10 cellular contexts compared by ENCODE assay signal in the genomic region with DNA sequence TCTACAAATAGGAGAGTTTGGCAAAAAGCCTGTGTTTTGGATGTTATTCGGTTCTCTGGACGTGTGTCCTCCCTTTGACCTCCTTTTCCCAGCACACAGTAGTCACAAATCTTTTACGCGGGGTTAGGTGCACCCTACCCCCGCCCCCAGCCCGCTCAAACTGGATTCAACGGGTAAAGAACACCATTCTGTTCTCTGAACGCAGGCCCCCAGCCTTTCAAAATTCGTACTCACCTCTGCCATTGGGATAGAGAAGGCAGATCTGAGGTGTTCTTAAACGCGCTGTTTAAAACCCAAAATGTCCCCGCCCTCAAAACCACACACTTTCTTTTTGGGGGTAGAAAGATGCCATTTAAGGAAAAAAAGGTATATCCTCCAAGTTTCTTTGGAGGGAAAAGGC. TPM values are rescaled to one million over a fixed set of nuclear protein-coding genes. Genes with fewer than 3 reads are reported as not detected.
DNase-seq lines count a peak whose midpoint lies in the region; ATAC-seq and TF ChIP-seq lines count a peak whose summit lies in the region.
"Had no signal": no experiment of that assay in that cellular context is flagged by ENCODE, and none has a peak within 500 bp of the region (broad histone marks: within the 10 kb centered on the region; RNA-seq: fewer than 3 reads in every experiment).

No MANE protein-coding gene starts in this region.

- peak overlapping the region; percentile 65 for H3K4me3 ChIP-seq in lower lobe of right lung
- peak overlapping the region; percentile 42 to 76 (median 52) for H3K4me3 ChIP-seq in tibial nerve
- H3K4me3 ChIP-seq in aorta (ENCODE audit: low read length in 2 of 2), result no peak overlapping the region

- intact Hi-C loops in lower lobe of right lung (cut with DNase I), result no loop called here
- intact Hi-C loops in aorta (cut with DNase I), result no loop called here

- WGBS in tibial nerve, 2 donors, result 46 to 51% methylated on average over 12 of the region's 12 CpGs
- WGBS in aorta, 2 donors, result 42 to 46% methylated on average over 12 of the region's 12 CpGs

- no peak for TF ChIP-seq POLR2A in tibial nerve (IDR thresholded peaks at IDR 0.05)

- no peak for TF ChIP-seq CTCF in lower lobe of right lung (IDR thresholded peaks at IDR 0.05)
- no peak for TF ChIP-seq CTCF in tibial nerve (IDR thresholded peaks at IDR 0.05)

- H3K27me3 ChIP-seq in lower lobe of right lung (ENCODE audit: low read depth), result peaks cover 66% of the 10 kb centered on the region
- H3K27me3 ChIP-seq in tibial nerve, result peaks cover 3 to 75% of the 10 kb centered on the region in 2 donors
- no peaks in the 10 kb centered on the region for H3K27me3 ChIP-seq in aorta (ENCODE audit: control insufficient read depth in 1 of 2, insufficient read depth in 2 of 2, low read length in 1 of 2)

- H3K27ac ChIP-seq in lower lobe of right lung, result no peak overlapping the region
- peak overlapping the region in 1 of 4 donors; percentile 23 for H3K27ac ChIP-seq in tibial nerve
- no peak overlapping the region for H3K27ac ChIP-seq in aorta (ENCODE audit: low read depth in 1 of 2, low read length in 2 of 2)
- H3K27ac ChIP-seq: tibial artery had no signal

- H3K36me3 ChIP-seq in lower lobe of right lung (no peaks in the 10 kb centered on the region), tibial nerve (no peaks in the 10 kb centered on the region), aorta (ENCODE audit: control insufficient read depth in 1 of 2, insufficient read depth in 2 of 2, low read length in 1 of 2) (no peaks in the 10 kb centered on the region)
- H3K36me3 ChIP-seq: tibial artery had no signal

- no peak for TF ChIP-seq EP300 in tibial nerve (IDR thresholded peaks at IDR 0.05)

- no peaks in the 10 kb centered on the region for H3K9me3 ChIP-seq in lower lobe of right lung
- H3K9me3 ChIP-seq in tibial nerve, result no peaks in the 10 kb centered on the region
- H3K9me3 ChIP-seq in aorta (ENCODE audit: control insufficient read depth, low read length), result no peaks in the 10 kb centered on the region
- H3K9me3 ChIP-seq: tibial artery had no signal

- DNase-seq in activated T-cell treated with anti-CD3 and anti-CD28 coated beads, Interleukin-2, amount 50 U/mL, for 1 hour, result peak; percentile 55
- no peak for DNase-seq in activated T-cell treated with anti-CD3 and anti-CD28 coated beads for 4 hours
- peak in 3 of 4 experiments; percentile 8 to 47 (median 37) for DNase-seq in activated naive CD4-positive, alpha-beta T cell (lab: John Stamatoyannopoulos, UW)
- DNase-seq in lower lobe of right lung, result no peak
- DNase-seq in tibial nerve (ENCODE audit: low spot score in 2 of 2), result no peak
- no peak for DNase-seq in NCI-H2227 (lab: John Stamatoyannopoulos, UW; ENCODE audit: unreplicated experiment)
- DNase-seq in NCI-H2081 (lab: John Stamatoyannopoulos, UW), result no peak
- no peak for DNase-seq in aorta
- DNase-seq: tibial artery had no signal

- ATAC-seq in lower lobe of right lung, result no peak
- ATAC-seq in aorta (ENCODE audit: low FRiP score), result no peak

- peaks cover 20% of the 10 kb centered on the region for H3K4me1 ChIP-seq in lower lobe of right lung
- H3K4me1 ChIP-seq in tibial nerve, result peaks cover 0 to 31% (median 16%) of the 10 kb centered on the region in 4 donors
- H3K4me1 ChIP-seq in aorta (ENCODE audit: control insufficient read depth in 1 of 2, insufficient read depth in 2 of 2, low read length in 2 of 2), result no peaks in the 10 kb centered on the region

RNA-seq across cellular contexts. Expression of a gene that starts 2.7 kb away (rescaled TPM):
- total RNA-seq in lower lobe of right lung, result 4.3 TPM
- total RNA-seq in tibial nerve, result 10 to 100 TPM in 1 of 4 donors, 1 to 10 TPM in 3; 1.9 to 11.7 (median 8.3) TPM
- total RNA-seq in aorta, result 10 to 100 TPM in 1 of 2 donors, 1 to 10 TPM in 1; 5.8 to 19.1 TPM
- polyA plus RNA-seq in aorta, result under 1 TPM; 0.15 to 0.38 TPM
- total RNA-seq: dermis microvascular lymphatic vessel endothelial cell had no signal

Comparison
In these comparisons a context has a peak if more than half of its experiments do, and no peak if none do; other contexts are left out.
1. DNase-seq: peak in activated T-cell treated with anti-CD3 and anti-CD28 coated beads, Interleukin-2, amount 50 U/mL, for 1 hour (single experiment) and activated naive CD4-positive, alpha-beta T cell (3 of 4); none in activated T-cell treated with anti-CD3 and anti-CD28 coated beads for 4 hours (single experiment), lower lobe of right lung (single experiment), tibial nerve (0 of 2), NCI-H2227 (single experiment), NCI-H2081 (0 of 2) and aorta (0 of 2).
2. H3K4me3 ChIP-seq: peak in lower lobe of right lung (single experiment) and tibial nerve (4 of 4); none in aorta (0 of 2).